Comparison of ENCODE assay signal across 19 cellular contexts in the genomic region with DNA sequence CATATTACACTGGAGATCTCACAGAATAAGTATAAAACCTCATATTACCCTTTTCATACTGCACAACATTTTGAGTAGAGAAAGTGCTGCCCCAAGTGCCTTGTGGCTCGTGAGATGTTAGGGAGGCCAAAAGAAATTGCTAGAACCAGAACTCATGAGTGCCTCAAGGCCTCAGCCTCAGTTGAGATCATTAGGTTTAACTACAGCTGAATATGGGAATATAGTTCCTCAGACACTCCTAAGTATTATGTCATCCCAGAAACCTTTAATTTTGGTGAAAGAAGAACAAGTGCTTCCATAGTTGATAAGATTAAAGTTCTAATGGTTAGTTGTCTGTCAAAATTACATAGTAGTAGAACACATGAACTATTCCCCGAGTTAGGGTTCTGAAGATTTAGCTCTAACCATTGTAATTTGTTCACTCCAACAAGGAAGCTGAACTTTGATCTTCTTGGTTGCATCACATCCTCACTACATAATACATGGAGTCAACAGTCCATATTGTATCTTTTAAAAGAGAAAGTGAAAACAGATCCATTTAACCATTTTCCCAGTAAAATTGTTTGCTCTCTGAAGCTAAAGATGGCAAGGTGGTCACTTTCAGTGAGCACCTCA. TPM values are rescaled to one million over a fixed set of nuclear protein-coding genes. Genes with fewer than 3 reads are reported as not detected.
DNase-seq lines count a peak whose midpoint lies in the region; ATAC-seq and TF ChIP-seq lines count a peak whose summit lies in the region.
"Had no signal": no experiment of that assay in that cellular context is flagged by ENCODE, and none has a peak within 500 bp of the region (broad histone marks: within the 10 kb centered on the region; RNA-seq: fewer than 3 reads in every experiment).

No MANE protein-coding gene starts in this region.

- no peaks in the 10 kb centered on the region for H3K9me3 Mint-ChIP-seq in stimulated activated memory B cell treated with anti-CD40 and anti-IgM and Interleukin-4, amounts not matched to agents 10 μg/mL and 1 μg/mL and 100 μg/mL, for 72 hours

- CTCF ChIA-PET in HEK293T (lab: Yijun Ruan, JAX), result interaction anchor here (0.6 kb wide), 1 partner anchor 62 kb away, joined by 3 read pairs; no protein-coding TSS in a partner anchor

- no peaks in the 10 kb centered on the region for H3K4me1 ChIP-seq in colonic mucosa
- no peaks in the 10 kb centered on the region for H3K4me1 ChIP-seq in lung (ENCODE audit: control insufficient read depth in 2 of 2, insufficient read depth in 2 of 2, low read length in 2 of 2)
- H3K4me1 ChIP-seq: HAP-1, SJCRH30 had no signal

- no peaks in the 10 kb centered on the region for H3K4me1 Mint-ChIP-seq in stimulated activated memory B cell treated with anti-CD40 and anti-IgM and Interleukin-4, amounts not matched to agents 10 μg/mL and 1 μg/mL and 100 μg/mL, for 72 hours
- H3K4me1 Mint-ChIP-seq: CD14-positive monocyte had no signal

- H3K27ac ChIP-seq in colonic mucosa (peak overlapping the region; percentile 46), lung (ENCODE audit: low read depth in 1 of 2, low read length in 1 of 2) (no peak overlapping the region)
- H3K27ac ChIP-seq: SJCRH30 had no signal

- no peaks in the 10 kb centered on the region for H3K36me3 Mint-ChIP-seq in stimulated activated memory B cell treated with anti-CD40 and anti-IgM and Interleukin-4, amounts not matched to agents 10 μg/mL and 1 μg/mL and 100 μg/mL, for 72 hours
- H3K36me3 Mint-ChIP-seq: CD14-positive monocyte had no signal

- H3K4me3 ChIP-seq in colonic mucosa (no peak overlapping the region), lung (no peak overlapping the region)
- H3K4me3 ChIP-seq: HAP-1, SJCRH30 had no signal

- no peak overlapping the region for H3K9ac ChIP-seq in colonic mucosa (ENCODE audit: low read depth in 2 of 2, low read length in 2 of 2)

- H3K27me3 Mint-ChIP-seq in stimulated activated memory B cell treated with anti-CD40 and anti-IgM and Interleukin-4, amounts not matched to agents 10 μg/mL and 1 μg/mL and 100 μg/mL, for 72 hours, result no peaks in the 10 kb centered on the region

- intact Hi-C loops in colonic mucosa (cut with DNase I), result no loop called here

- POLR2A ChIA-PET in HEK293T (lab: Yijun Ruan, JAX), result no interaction called here

- H3K36me3 ChIP-seq in colonic mucosa (no peaks in the 10 kb centered on the region), lung (ENCODE audit: control insufficient read depth in 2 of 2, insufficient read depth in 2 of 2, low read length in 2 of 2) (no peaks in the 10 kb centered on the region)
- H3K36me3 ChIP-seq: HAP-1, SJCRH30 had no signal

- no peaks in the 10 kb centered on the region for H3K27me3 ChIP-seq in colonic mucosa
- no peaks in the 10 kb centered on the region for H3K27me3 ChIP-seq in lung (ENCODE audit: control insufficient read depth, insufficient read depth)
- H3K27me3 ChIP-seq: SJCRH30 had no signal

- no peak for TF ChIP-seq CTCF in colonic mucosa (IDR thresholded peaks at IDR 0.05)
- TF ChIP-seq CTCF in lung (IDR thresholded peaks at IDR 0.05; ENCODE audit: control extremely low read depth, extremely low read depth), result no peak

- DNase-seq in DMS53 treated with DMSO at 0.1 percent for 48 hours (lab: John Stamatoyannopoulos, UW; ENCODE audit: unreplicated experiment), result peak; percentile 25
- peak; percentile 43 for DNase-seq in MV-4-11 (lab: John Stamatoyannopoulos, UW)
- DNase-seq in colonic mucosa, result no peak
- peak; percentile 4 for DNase-seq in lung (ENCODE audit: low spot score)
- DNase-seq in GM19240 (ENCODE audit: insufficient read length, low spot score), result no peak
- DNase-seq in HEK293T (ENCODE audit: extremely low spot score), result no peak
- no peak for DNase-seq in NCI-H526 (lab: John Stamatoyannopoulos, UW)
- DNase-seq: KBM-7; NCI-H187 treated with DMSO at 0.1 percent for 48 hours; NCI-H345; NCI-H526 treated with DMSO at 0.1 percent for 48 hours; NK-92 treated with Interleukin-12 subunit alpha and Interleukin-12 subunit beta, amount 100 ng/mL, for 24 hours; PC-3; SJCRH30 had no signal

- ATAC-seq in lung (ENCODE audit: insufficient read depth, low FRiP score), result no peak
- ATAC-seq in stimulated activated memory B cell treated with anti-CD40 and anti-IgM and Interleukin-4, amounts not matched to agents 10 μg/mL and 1 μg/mL and 100 μg/mL, for 72 hours, result no peak
- ATAC-seq: PC-3 had no signal

- H3K4me3 Mint-ChIP-seq in stimulated activated memory B cell treated with anti-CD40 and anti-IgM and Interleukin-4, amounts not matched to agents 10 μg/mL and 1 μg/mL and 100 μg/mL, for 72 hours, result no peak overlapping the region
- H3K4me3 Mint-ChIP-seq: CD14-positive monocyte had no signal

- 80 to 81% methylated on average over 2 of the region's 2 CpGs for WGBS in lung, 2 donors

- H3K9me3 ChIP-seq in colonic mucosa (no peaks in the 10 kb centered on the region), lung (ENCODE audit: control insufficient read depth in 2 of 2, insufficient read depth in 1 of 2, low read length in 1 of 2) (no peaks in the 10 kb centered on the region)
- H3K9me3 ChIP-seq: HAP-1, SJCRH30 had no signal

- no peak overlapping the region for H3K27ac Mint-ChIP-seq in stimulated activated memory B cell treated with anti-CD40 and anti-IgM and Interleukin-4, amounts not matched to agents 10 μg/mL and 1 μg/mL and 100 μg/mL, for 72 hours
- H3K27ac Mint-ChIP-seq: CD14-positive monocyte had no signal

TF ChIP-seq in HEK293T, 16 proteins besides CTCF, POLR2A, EP300 and RAD21:
- no peak for TF ChIP-seq FOXA1 (IDR thresholded peaks at IDR 0.05)
- TF ChIP-seq FOXM1 (IDR thresholded peaks at IDR 0.05; ENCODE audit: borderline replicate concordance), result no peak
- no peak for TF ChIP-seq FOXK2 (IDR thresholded peaks at IDR 0.05)
- no peak for TF ChIP-seq LEF1 (IDR thresholded peaks at IDR 0.05; ENCODE audit: borderline replicate concordance)
- no peak for TF ChIP-seq BHLHE40 (IDR thresholded peaks at IDR 0.05; ENCODE audit: borderline replicate concordance)
- no peak for TF ChIP-seq ELF4 (IDR thresholded peaks at IDR 0.05)
- no peak for TF ChIP-seq SP1 (IDR thresholded peaks at IDR 0.05)
- no peak for TF ChIP-seq CTBP1 (IDR thresholded peaks at IDR 0.05; ENCODE audit: borderline replicate concordance)
- no peak for TF ChIP-seq SUZ12 (IDR thresholded peaks at IDR 0.05)
- TF ChIP-seq ZNF384 (IDR thresholded peaks at IDR 0.05), result no peak
- TF ChIP-seq NFRKB (IDR thresholded peaks at IDR 0.05), result no peak
- no peak for TF ChIP-seq ARNT (IDR thresholded peaks at IDR 0.05)
- TF ChIP-seq, protein P1, sequence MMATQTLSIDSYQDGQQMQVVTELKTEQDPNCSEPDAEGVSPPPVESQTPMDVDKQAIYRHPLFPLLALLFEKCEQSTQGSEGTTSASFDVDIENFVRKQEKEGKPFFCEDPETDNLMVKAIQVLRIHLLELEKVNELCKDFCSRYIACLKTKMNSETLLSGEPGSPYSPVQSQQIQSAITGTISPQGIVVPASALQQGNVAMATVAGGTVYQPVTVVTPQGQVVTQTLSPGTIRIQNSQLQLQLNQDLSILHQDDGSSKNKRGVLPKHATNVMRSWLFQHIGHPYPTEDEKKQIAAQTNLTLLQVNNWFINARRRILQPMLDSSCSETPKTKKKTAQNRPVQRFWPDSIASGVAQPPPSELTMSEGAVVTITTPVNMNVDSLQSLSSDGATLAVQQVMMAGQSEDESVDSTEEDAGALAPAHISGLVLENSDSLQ (IDR thresholded peaks at IDR 0.05), result no peak
- no peak for TF ChIP-seq TARDBP (IDR thresholded peaks at IDR 0.05)
- TF ChIP-seq HDGF (IDR thresholded peaks at IDR 0.05; ENCODE audit: borderline replicate concordance), result no peak
- no peak for TF ChIP-seq L3MBTL2 (conservative IDR thresholded peaks at IDR 0.05)

RNA-seq across cellular contexts. Expression of a gene that starts 9.6 kb away (rescaled TPM):
- total RNA-seq in colonic mucosa, result under 1 TPM; 0.16 to 0.35 TPM
- 100 to 1,000 TPM; 191 to 490 TPM for total RNA-seq in lung
- polyA plus RNA-seq in lung, result 100 to 1,000 TPM in 1 of 2 donors, 10 to 100 TPM in 1; 49.5 to 140 TPM
- total RNA-seq: A673, M059J, PC-3 had no signal
- polyA plus RNA-seq: CD14-positive monocyte had no signal

Comparison
In these comparisons a context has a peak if more than half of its experiments do, and no peak if none do; other contexts are left out.
1. DNase-seq: peak in DMS53 treated with DMSO at 0.1 percent for 48 hours (single experiment), MV-4-11 (single experiment) and lung (single experiment); none in colonic mucosa (single experiment), GM19240 (single experiment), HEK293T (single experiment) and NCI-H526 (0 of 2).
2. RNA of a gene that starts 9.6 kb away (total RNA-seq): 191 to 490 TPM in lung; 0.16 to 0.35 TPM in colonic mucosa; every median in the first group is over 100 times any median in the second.